Comparison of ENCODE assay signal across 9 cellular contexts in genomic region chr6:35298625-35299140, GRCh38. TPM values are rescaled to one million over a fixed set of nuclear protein-coding genes. Genes with fewer than 3 reads are reported as not detected.
A peak's percentile ranks its signal among the peaks of the same experiment; 100 is the strongest.
DNase-seq lines count a peak whose midpoint lies in the region; ATAC-seq and TF ChIP-seq lines count a peak whose summit lies in the region.
"Had no signal": no experiment of that assay in that cellular context is flagged by ENCODE, and none has a peak within 500 bp of the region (broad histone marks: within the 10 kb centered on the region; RNA-seq: fewer than 3 reads in every experiment).

No MANE protein-coding gene starts in this region.

- peaks cover 42% of the 10 kb centered on the region for H3K36me3 Mint-ChIP-seq in stimulated activated naive CD8-positive, alpha-beta T cell treated with anti-CD3 and anti-CD28 coated beads, Interleukin-15, Interleukin-2, amounts not matched to agents 100 ng/mL and 50 ng/mL, for 24 hours (ENCODE audit: low read depth)
- H3K36me3 Mint-ChIP-seq in activated CD8-positive, alpha-beta T cell treated with anti-CD3 and anti-CD28 coated beads, Interleukin-2, amount 10 ng/mL, durations not matched to agents 7 days and 5 days (ENCODE audit: low read depth): peaks cover 61% of the 10 kb centered on the region

- 86% methylated on average over 6 of the region's 6 CpGs for WGBS in liver

- peaks cover 56% of the 10 kb centered on the region for H3K4me1 Mint-ChIP-seq in stimulated activated naive CD8-positive, alpha-beta T cell treated with anti-CD3 and anti-CD28 coated beads, Interleukin-15, Interleukin-2, amounts not matched to agents 100 ng/mL and 50 ng/mL, for 24 hours (ENCODE audit: low read depth)
- H3K4me1 Mint-ChIP-seq in activated CD8-positive, alpha-beta T cell treated with anti-CD3 and anti-CD28 coated beads, Interleukin-2, amount 10 ng/mL, durations not matched to agents 7 days and 5 days (ENCODE audit: low read depth): peaks cover 58% of the 10 kb centered on the region

- no peaks in the 10 kb centered on the region for H3K27me3 Mint-ChIP-seq in stimulated activated naive CD8-positive, alpha-beta T cell treated with anti-CD3 and anti-CD28 coated beads, Interleukin-15, Interleukin-2, amounts not matched to agents 100 ng/mL and 50 ng/mL, for 24 hours
- no peaks in the 10 kb centered on the region for H3K27me3 Mint-ChIP-seq in activated CD8-positive, alpha-beta T cell treated with anti-CD3 and anti-CD28 coated beads, Interleukin-2, amount 10 ng/mL, durations not matched to agents 7 days and 5 days (ENCODE audit: low read depth)

- POLR2A ChIA-PET in activated CD8-positive, alpha-beta T cell treated with anti-CD3 and anti-CD28 coated beads, Interleukin-2, amount 10 ng/mL, durations not matched to agents 7 days and 5 days (lab: Charles Lee): interaction anchor here (0.6 to 6.7 kb wide), 6 partner anchors 9 to 170 kb away, joined by 3 to 59 read pairs (median 14); partner anchors contain the start of gene RPL10A

- peak overlapping the region; percentile 92 for H3K4me3 Mint-ChIP-seq in stimulated activated naive CD8-positive, alpha-beta T cell treated with anti-CD3 and anti-CD28 coated beads, Interleukin-15, Interleukin-2, amounts not matched to agents 100 ng/mL and 50 ng/mL, for 24 hours
- peak overlapping the region; percentile 90 for H3K4me3 Mint-ChIP-seq in activated CD8-positive, alpha-beta T cell treated with anti-CD3 and anti-CD28 coated beads, Interleukin-2, amount 10 ng/mL, durations not matched to agents 7 days and 5 days

- H3K9me3 ChIP-seq in liver (ENCODE audit: control insufficient read depth in 4 of 4, low read length in 3 of 4) (no peaks in the 10 kb centered on the region), HAP-1 (no peaks in the 10 kb centered on the region)
- H3K9me3 ChIP-seq: gastroesophageal sphincter had no signal

- in situ Hi-C loops in HAP-1 (cut with MboI; ENCODE audit: low sequenced_read_pairs): no loop called here

- peak overlapping the region; percentile 97 for H3K27ac Mint-ChIP-seq in stimulated activated naive CD8-positive, alpha-beta T cell treated with anti-CD3 and anti-CD28 coated beads, Interleukin-15, Interleukin-2, amounts not matched to agents 100 ng/mL and 50 ng/mL, for 24 hours
- peak overlapping the region; percentile 98 for H3K27ac Mint-ChIP-seq in activated CD8-positive, alpha-beta T cell treated with anti-CD3 and anti-CD28 coated beads, Interleukin-2, amount 10 ng/mL, durations not matched to agents 7 days and 5 days

- H3K9ac ChIP-seq in liver (ENCODE audit: low read depth in 1 of 2, low read length in 2 of 2): peak overlapping the region in 1 of 2 donors; percentile 75

- TF ChIP-seq CTCF in liver (IDR thresholded peaks at IDR 0.05; ENCODE audit: low read depth, low read length, missing input control): no peak

- H3K4me1 ChIP-seq in liver (ENCODE audit: control insufficient read depth in 4 of 4, insufficient read depth in 4 of 4, low read length in 3 of 4): no peaks in the 10 kb centered on the region
- H3K4me1 ChIP-seq in HAP-1: no peaks in the 10 kb centered on the region

- no peaks in the 10 kb centered on the region for H3K27me3 ChIP-seq in liver (ENCODE audit: control insufficient read depth in 4 of 4, insufficient read depth in 4 of 4, low read length in 3 of 4)
- H3K27me3 ChIP-seq in HAP-1 (ENCODE audit: low read depth): no peaks in the 10 kb centered on the region
- H3K27me3 ChIP-seq: gastroesophageal sphincter had no signal

- TF ChIP-seq RAD21 in liver (IDR thresholded peaks at IDR 0.05): no peak

- DNase-seq in stimulated activated naive CD8-positive, alpha-beta T cell treated with anti-CD3 and anti-CD28 coated beads, Interleukin-15, Interleukin-2, amounts not matched to agents 100 U/mL and 50 U/mL, for 24 hours: no peak
- peak; percentile 44 for DNase-seq in activated CD8-positive, alpha-beta T cell treated with anti-CD3 and anti-CD28 coated beads, Interleukin-2, amount 10 ng/mL, durations not matched to agents 7 days and 5 days
- DNase-seq in GM19238 (ENCODE audit: insufficient read length, low spot score): no peak
- DNase-seq in NCI-H2171 treated with DMSO at 0.1 percent for 48 hours (lab: John Stamatoyannopoulos, UW): no peak
- DNase-seq in HAP-1 (ENCODE audit: low spot score in 2 of 2): no peak

- H3K4me3 ChIP-seq in liver (ENCODE audit: low read depth in 1 of 3, low read length in 3 of 3) (no peak overlapping the region), HAP-1 (no peak overlapping the region)

- no peaks in the 10 kb centered on the region for H3K9me3 Mint-ChIP-seq in stimulated activated naive CD8-positive, alpha-beta T cell treated with anti-CD3 and anti-CD28 coated beads, Interleukin-15, Interleukin-2, amounts not matched to agents 100 ng/mL and 50 ng/mL, for 24 hours
- H3K9me3 Mint-ChIP-seq in activated CD8-positive, alpha-beta T cell treated with anti-CD3 and anti-CD28 coated beads, Interleukin-2, amount 10 ng/mL, durations not matched to agents 7 days and 5 days (ENCODE audit: insufficient read depth): no peaks in the 10 kb centered on the region

- CTCF ChIA-PET in activated CD8-positive, alpha-beta T cell treated with anti-CD3 and anti-CD28 coated beads, Interleukin-2, amount 10 ng/mL, durations not matched to agents 7 days and 5 days (lab: Charles Lee): interaction anchor here (0.7 to 16.7 kb wide), 12 partner anchors 12 to 304 kb away, joined by 3 to 446 read pairs (median 7); partner anchors contain the start of genes FANCE, PPARD and RPL10A

- peak overlapping the region; percentile 66 to 71 for H3K27ac ChIP-seq in liver (ENCODE audit: low read depth in 1 of 2, low read length in 2 of 2)

- ATAC-seq in stimulated activated naive CD8-positive, alpha-beta T cell treated with anti-CD3 and anti-CD28 coated beads, Interleukin-15, Interleukin-2, amounts not matched to agents 100 U/mL and 50 U/mL, for 24 hours: no peak
- no peak for ATAC-seq in activated CD8-positive, alpha-beta T cell treated with anti-CD3 and anti-CD28 coated beads, Interleukin-2, amount 10 ng/mL, durations not matched to agents 7 days and 5 days
- no peak for ATAC-seq in GM19023 (IDR thresholded peaks at IDR 0.05; ENCODE audit: unreplicated experiment)
- ATAC-seq: gastroesophageal sphincter had no signal

- H3K36me3 ChIP-seq in liver (ENCODE audit: control insufficient read depth in 4 of 4, insufficient read depth in 3 of 4, low read depth in 1 of 4, low read length in 3 of 4) (peaks cover 0 to 14% (median 7%) of the 10 kb centered on the region in 4 donors), HAP-1 (replicated peaks) (peaks cover 13% of the 10 kb centered on the region)

TF ChIP-seq in liver, 16 proteins besides CTCF, POLR2A, EP300 and RAD21:
- TF ChIP-seq YY1 (IDR thresholded peaks at IDR 0.05): no peak
- no peak for TF ChIP-seq JUND (IDR thresholded peaks at IDR 0.05)
- no peak for TF ChIP-seq HNF4G (IDR thresholded peaks at IDR 0.05)
- TF ChIP-seq GABPA (IDR thresholded peaks at IDR 0.05 in 1 of 2, conservative IDR thresholded peaks at IDR 0.05 in 1 of 2): no peak
- TF ChIP-seq, protein P1, sequence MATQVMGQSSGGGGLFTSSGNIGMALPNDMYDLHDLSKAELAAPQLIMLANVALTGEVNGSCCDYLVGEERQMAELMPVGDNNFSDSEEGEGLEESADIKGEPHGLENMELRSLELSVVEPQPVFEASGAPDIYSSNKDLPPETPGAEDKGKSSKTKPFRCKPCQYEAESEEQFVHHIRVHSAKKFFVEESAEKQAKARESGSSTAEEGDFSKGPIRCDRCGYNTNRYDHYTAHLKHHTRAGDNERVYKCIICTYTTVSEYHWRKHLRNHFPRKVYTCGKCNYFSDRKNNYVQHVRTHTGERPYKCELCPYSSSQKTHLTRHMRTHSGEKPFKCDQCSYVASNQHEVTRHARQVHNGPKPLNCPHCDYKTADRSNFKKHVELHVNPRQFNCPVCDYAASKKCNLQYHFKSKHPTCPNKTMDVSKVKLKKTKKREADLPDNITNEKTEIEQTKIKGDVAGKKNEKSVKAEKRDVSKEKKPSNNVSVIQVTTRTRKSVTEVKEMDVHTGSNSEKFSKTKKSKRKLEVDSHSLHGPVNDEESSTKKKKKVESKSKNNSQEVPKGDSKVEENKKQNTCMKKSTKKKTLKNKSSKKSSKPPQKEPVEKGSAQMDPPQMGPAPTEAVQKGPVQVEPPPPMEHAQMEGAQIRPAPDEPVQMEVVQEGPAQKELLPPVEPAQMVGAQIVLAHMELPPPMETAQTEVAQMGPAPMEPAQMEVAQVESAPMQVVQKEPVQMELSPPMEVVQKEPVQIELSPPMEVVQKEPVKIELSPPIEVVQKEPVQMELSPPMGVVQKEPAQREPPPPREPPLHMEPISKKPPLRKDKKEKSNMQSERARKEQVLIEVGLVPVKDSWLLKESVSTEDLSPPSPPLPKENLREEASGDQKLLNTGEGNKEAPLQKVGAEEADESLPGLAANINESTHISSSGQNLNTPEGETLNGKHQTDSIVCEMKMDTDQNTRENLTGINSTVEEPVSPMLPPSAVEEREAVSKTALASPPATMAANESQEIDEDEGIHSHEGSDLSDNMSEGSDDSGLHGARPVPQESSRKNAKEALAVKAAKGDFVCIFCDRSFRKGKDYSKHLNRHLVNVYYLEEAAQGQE (IDR thresholded peaks at IDR 0.05): no peak
- TF ChIP-seq, protein P2, sequence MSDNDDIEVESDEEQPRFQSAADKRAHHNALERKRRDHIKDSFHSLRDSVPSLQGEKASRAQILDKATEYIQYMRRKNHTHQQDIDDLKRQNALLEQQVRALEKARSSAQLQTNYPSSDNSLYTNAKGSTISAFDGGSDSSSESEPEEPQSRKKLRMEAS (IDR thresholded peaks at IDR 0.05): no peak

RNA-seq across cellular contexts. Expression of gene DEF6, which starts 1.1 kb away (rescaled TPM):
- total RNA-seq in activated CD8-positive, alpha-beta T cell treated with anti-CD3 and anti-CD28 coated beads, Interleukin-2, amount 10 ng/mL, durations not matched to agents 7 days and 5 days: 100 to 1,000 TPM; 191 to 195 TPM
- total RNA-seq in liver: 1 to 10 TPM; 3.3 to 6.3 TPM
- polyA plus RNA-seq in liver: 1 to 10 TPM; 1.0 to 1.6 TPM

RNA-seq across cellular contexts. Expression of gene ZNF76, which starts 39.1 kb away (rescaled TPM):
- total RNA-seq in activated CD8-positive, alpha-beta T cell treated with anti-CD3 and anti-CD28 coated beads, Interleukin-2, amount 10 ng/mL, durations not matched to agents 7 days and 5 days: 10 to 100 TPM; 39.4 to 41.6 TPM
- 10 to 100 TPM; 10.6 to 18.4 TPM for total RNA-seq in liver
- 10 to 100 TPM; 11.5 to 13.3 TPM for polyA plus RNA-seq in liver

RNA-seq across cellular contexts. Expression of gene PPARD, which starts 43.7 kb away (rescaled TPM):
- total RNA-seq in activated CD8-positive, alpha-beta T cell treated with anti-CD3 and anti-CD28 coated beads, Interleukin-2, amount 10 ng/mL, durations not matched to agents 7 days and 5 days: 10 to 100 TPM; 36.3 to 36.7 TPM
- total RNA-seq in liver: 1 to 10 TPM; 2.1 to 7.3 TPM
- polyA plus RNA-seq in liver: 1 to 10 TPM; 2.8 to 7.8 TPM

Comparison
In these comparisons a context has a peak if more than half of its experiments do, and no peak if none do; other contexts are left out.
1. RNA of gene DEF6, which starts 1.1 kb away (total RNA-seq): 191 to 195 TPM in activated CD8-positive, alpha-beta T cell treated with anti-CD3 and anti-CD28 coated beads, Interleukin-2, amount 10 ng/mL, durations not matched to agents 7 days and 5 days; 3.3 to 6.3 TPM in liver; every median in the first group is over 10 times any median in the second.
2. RNA of gene PPARD, which starts 43.7 kb away (total RNA-seq): 36.3 to 36.7 TPM in activated CD8-positive, alpha-beta T cell treated with anti-CD3 and anti-CD28 coated beads, Interleukin-2, amount 10 ng/mL, durations not matched to agents 7 days and 5 days; 2.1 to 7.3 TPM in liver; every median in the first group is over 4 times any median in the second.